12 cellular contexts compared by ENCODE assay signal in the genomic region with DNA sequence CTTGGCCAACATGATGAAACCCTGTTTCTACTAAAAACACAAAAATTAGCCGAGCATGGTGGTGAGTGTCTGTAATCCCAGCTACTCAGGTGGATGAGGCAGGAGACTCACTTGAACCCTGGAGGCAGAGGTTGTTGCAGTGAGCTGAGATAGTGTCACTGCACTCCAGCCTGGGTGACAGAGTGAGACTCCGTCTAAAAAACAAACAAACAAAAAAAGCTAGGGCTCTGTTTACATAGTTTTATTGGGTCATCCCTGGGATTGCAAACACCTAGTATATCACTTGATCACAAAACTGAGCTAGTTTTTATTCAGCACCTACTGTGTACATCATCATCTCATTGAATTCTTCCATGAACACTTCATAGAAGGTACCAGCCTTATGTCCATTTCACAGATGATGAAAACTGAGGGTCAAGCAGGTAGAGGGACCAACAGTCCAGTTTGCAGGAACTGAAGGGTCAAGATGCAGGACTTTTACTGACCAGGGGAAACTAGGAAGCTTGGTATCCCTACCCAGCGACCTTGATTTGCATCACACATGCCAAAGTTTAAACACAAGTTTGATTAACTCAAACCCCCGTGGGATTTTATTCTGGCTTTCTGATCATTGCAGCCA. TPM values are rescaled to one million over a fixed set of nuclear protein-coding genes. Genes with fewer than 3 reads are reported as not detected.
DNase-seq lines count a peak whose midpoint lies in the region; ATAC-seq and TF ChIP-seq lines count a peak whose summit lies in the region.
"Had no signal": no experiment of that assay in that cellular context is flagged by ENCODE, and none has a peak within 500 bp of the region (broad histone marks: within the 10 kb centered on the region; RNA-seq: fewer than 3 reads in every experiment).

No MANE protein-coding gene starts in this region.

- no peak overlapping the region for H3K4me3 ChIP-seq in IMR-90 (ENCODE audit: insufficient read depth, low read depth, low read length)
- no peak overlapping the region for H3K4me3 ChIP-seq in smooth muscle cell
- H3K4me3 ChIP-seq: pancreas, testis had no signal

- dilution Hi-C loops in IMR-90 (cut with HindIII; ENCODE audit: low sequenced_read_pairs, unreplicated experiment): no loop called here

- no peak for TF ChIP-seq CTCF in IMR-90 (conservative IDR thresholded peaks at IDR 0.05; ENCODE audit: low read depth, low read length)
- no peak for TF ChIP-seq CTCF in smooth muscle cell (IDR thresholded peaks at IDR 0.05; ENCODE audit: borderline replicate concordance, insufficient read depth, poor library complexity, severe bottlenecking)

- H2AK9ac ChIP-seq in IMR-90 (replicated peaks; ENCODE audit: low read depth, low read length, poor library complexity): no peak overlapping the region

- TF ChIP-seq RAD21 in IMR-90 (IDR thresholded peaks at IDR 0.05; ENCODE audit: low read length): no peak

- ATAC-seq in IMR-90 (ENCODE audit: low read depth) (no peak), left colon (peak; percentile 8)
- ATAC-seq in activated T-helper 17 cell treated with anti-CD3 and anti-CD28 coated beads, Interleukin-2, amount 50 U/mL, for 72 hours (replicated peaks): no peak

- H2BK20ac ChIP-seq in IMR-90 (ENCODE audit: low read depth, low read length): peak overlapping the region; percentile 83

- H3K23ac ChIP-seq in IMR-90 (ENCODE audit: low read depth, low read length): no peak overlapping the region

- no peak overlapping the region for H3K18ac ChIP-seq in IMR-90 (ENCODE audit: low read depth, low read length)

- H3F3A ChIP-seq in smooth muscle cell (ENCODE audit: low read depth): no peaks in the 10 kb centered on the region

- no peaks in the 10 kb centered on the region for H4K20me1 ChIP-seq in IMR-90 (ENCODE audit: insufficient read depth, low read length)
- H4K20me1 ChIP-seq in smooth muscle cell (ENCODE audit: low read depth): no peaks in the 10 kb centered on the region

- no peaks in the 10 kb centered on the region for H3K27me3 Mint-ChIP-seq in activated T-helper 17 cell treated with anti-CD3 and anti-CD28 coated beads, Interleukin-2, amount 50 U/mL, for 72 hours

- peak overlapping the region; percentile 84 for H2BK120ac ChIP-seq in IMR-90 (ENCODE audit: low read depth, low read length)

- peaks cover 0 to 4% of the 10 kb centered on the region in 2 experiments; a peak in 1 of 4 replicates for H3K79me1 ChIP-seq in IMR-90 (ENCODE audit: low read depth in 1 of 2, low read length in 2 of 2)

- peaks cover 2% of the 10 kb centered on the region; the same call in 1 of the 2 replicates for H3K4me1 ChIP-seq in IMR-90 (ENCODE audit: control insufficient read depth, insufficient read depth, low read length)
- H3K4me1 ChIP-seq in smooth muscle cell (ENCODE audit: low read depth): peaks cover 3% of the 10 kb centered on the region
- H3K4me1 ChIP-seq: testis had no signal

- H3K79me2 ChIP-seq in smooth muscle cell (ENCODE audit: low read depth): no peaks in the 10 kb centered on the region

- H2AFZ ChIP-seq in IMR-90 (replicated peaks; ENCODE audit: low read length, poor library complexity) (no peak overlapping the region), smooth muscle cell (ENCODE audit: low read depth) (peak overlapping the region; percentile 95)

- H2AK5ac ChIP-seq in IMR-90 (ENCODE audit: low read depth, low read length): peak overlapping the region; percentile 74; the same call in 1 of the 2 replicates

- no peaks in the 10 kb centered on the region for H3K9me3 Mint-ChIP-seq in activated T-helper 17 cell treated with anti-CD3 and anti-CD28 coated beads, Interleukin-2, amount 50 U/mL, for 72 hours

- H3K4me1 Mint-ChIP-seq in activated T-helper 17 cell treated with anti-CD3 and anti-CD28 coated beads, Interleukin-2, amount 50 U/mL, for 72 hours: no peaks in the 10 kb centered on the region

- H3K9me1 ChIP-seq in IMR-90 (ENCODE audit: insufficient read depth, low read length): peaks cover 9% of the 10 kb centered on the region; the same call in 1 of the 2 replicates

- CTCF ChIA-PET in IMR-90 (lab: Yijun Ruan, JAX): interaction anchor here (0.8 to 3.5 kb wide), 6 partner anchors 37 to 282 kb away, joined by 3 to 27 read pairs (median 6); no protein-coding TSS in a partner anchor

- H3K27ac Mint-ChIP-seq in activated T-helper 17 cell treated with anti-CD3 and anti-CD28 coated beads, Interleukin-2, amount 50 U/mL, for 72 hours: peak overlapping the region; percentile 60

- H3K27ac ChIP-seq in IMR-90 (ENCODE audit: insufficient read depth, low read length) (no peak overlapping the region), smooth muscle cell (ENCODE audit: low read depth) (peak overlapping the region; percentile 67)
- H3K27ac ChIP-seq: C4-2B had no signal

- 0 out of 2 replicates have a peak overlapping the region, but pooled peaks have one; percentile 61 for H3K14ac ChIP-seq in IMR-90 (replicated peaks; ENCODE audit: low read depth, low read length)

- BruUV-seq in IMR-90 (replicated peaks; lab: Mats Ljungman, UMichigan): no TSS peak

- intact Hi-C loops in IMR-90 (cut with micrococcal nuclease): loop anchor here (1.0 to 5.0 kb wide), 3 partner anchors 120 to 273 kb away; partner anchors contain the start of gene SGSM3
- intact Hi-C loops in left colon (cut with DNase I, micrococcal nuclease): loop anchor here in 1 of 2 donors (2.0 to 5.0 kb wide), 2 partner anchors 118 to 209 kb away; no protein-coding TSS in a partner anchor

- H3K9ac ChIP-seq in IMR-90 (ENCODE audit: low read depth, low read length) (no peak overlapping the region), smooth muscle cell (ENCODE audit: low read depth) (no peak overlapping the region)

- WGBS in IMR-90 (ENCODE audit: extremely low coverage in 2 of 2, insufficient read length in 1 of 2), 2 experiments: no CpG with 5 or more reads among the region's 4 CpGs
- whole genome bisulfite sequencing in smooth muscle cell (ENCODE audit: low lambda C conversion rate): 79% methylated on average over 4 of the region's 4 CpGs

- DNase-seq in IMR-90: no peak
- DNase-seq in left colon: no peak
- DNase-seq in smooth muscle cell (lab: John Stamatoyannopoulos, UW; ENCODE audit: unreplicated experiment): no peak
- no peak for DNase-seq in SKM-1 (lab: John Stamatoyannopoulos, UW; ENCODE audit: unreplicated experiment)
- no peak for DNase-seq in effector CD8-positive, alpha-beta T cell (lab: John Stamatoyannopoulos, UW)
- no peak for DNase-seq in GF-D8 (lab: John Stamatoyannopoulos, UW)
- no peak for DNase-seq in GOT3 (lab: John Stamatoyannopoulos, UW)

- H3K27me3 ChIP-seq in IMR-90 (ENCODE audit: control insufficient read depth, insufficient read depth, low read length) (no peaks in the 10 kb centered on the region), smooth muscle cell (ENCODE audit: low read depth) (no peaks in the 10 kb centered on the region)
- H3K27me3 ChIP-seq: pancreas, testis had no signal

- H3K56ac ChIP-seq in IMR-90 (ENCODE audit: extremely low read depth, insufficient read depth, low read length): peak overlapping the region; percentile 41; the same call in 1 of the 2 replicates

- peak overlapping the region; percentile 53 for H4K91ac ChIP-seq in IMR-90 (ENCODE audit: insufficient read depth, low read depth, low read length)

- H3K36me3 Mint-ChIP-seq in activated T-helper 17 cell treated with anti-CD3 and anti-CD28 coated beads, Interleukin-2, amount 50 U/mL, for 72 hours (ENCODE audit: low read depth): no peaks in the 10 kb centered on the region

- H3K4me2 ChIP-seq in IMR-90 (ENCODE audit: low read depth, low read length) (no peak overlapping the region), smooth muscle cell (no peak overlapping the region)

- H2BK15ac ChIP-seq in IMR-90 (ENCODE audit: low read depth, low read length): peak overlapping the region; percentile 10; the same call in 1 of the 3 replicates

- H3K9me3 ChIP-seq in IMR-90 (ENCODE audit: control insufficient read depth, insufficient read depth, low read length): no peaks in the 10 kb centered on the region
- H3K9me3 ChIP-seq in smooth muscle cell (replicated peaks; ENCODE audit: low read depth): no peaks in the 10 kb centered on the region
- H3K9me3 ChIP-seq: pancreas, testis had no signal

- H3K36me3 ChIP-seq in IMR-90 (ENCODE audit: control insufficient read depth, insufficient read depth, low read length): no peaks in the 10 kb centered on the region
- no peaks in the 10 kb centered on the region for H3K36me3 ChIP-seq in smooth muscle cell (ENCODE audit: low read depth)
- H3K36me3 ChIP-seq: pancreas had no signal

- POLR2A ChIA-PET in IMR-90 (lab: Charles Lee; ENCODE audit: unreplicated experiment): no interaction called here

- no peak for TF ChIP-seq POLR2A in IMR-90 (IDR thresholded peaks at IDR 0.05; ENCODE audit: low read depth, low read length)

- H3K4me3 Mint-ChIP-seq in activated T-helper 17 cell treated with anti-CD3 and anti-CD28 coated beads, Interleukin-2, amount 50 U/mL, for 72 hours: peak overlapping the region; percentile 50

- no peak overlapping the region for H2BK5ac ChIP-seq in IMR-90 (ENCODE audit: low read depth, low read length, poor library complexity, severe bottlenecking)

- H3K4ac ChIP-seq in IMR-90 (ENCODE audit: low read depth, low read length): peak overlapping the region; percentile 49; the same call in 1 of the 2 replicates

- peak overlapping the region; percentile 3 to 72; a peak in 1 of 4 replicates for H4K8ac ChIP-seq in IMR-90 (ENCODE audit: low read depth in 2 of 2, low read length in 2 of 2)

- in situ Hi-C loops in IMR-90 (cut with MboI; ENCODE audit: low sequenced_read_pairs): no loop called here

- peak overlapping the region; percentile 10; the same call in 1 of the 2 replicates for H4K5ac ChIP-seq in IMR-90 (ENCODE audit: low read depth, low read length)

TF ChIP-seq in IMR-90, 13 proteins besides CTCF, POLR2A, EP300 and RAD21 (continues in another document):
- TF ChIP-seq RCOR1 (IDR thresholded peaks at IDR 0.05; ENCODE audit: insufficient replicate concordance, low read length) (no peak), CEBPB (IDR thresholded peaks at IDR 0.05; ENCODE audit: low read depth, low read length) (no peak), MAFK (IDR thresholded peaks at IDR 0.05; ENCODE audit: low read depth, low read length) (no peak)

RNA-seq across cellular contexts. Expression of gene MRTFA, which starts 9.2 kb away (rescaled TPM):
- total RNA-seq in IMR-90 (2012; rRNA removed) (12.5 and 15.3 TPM in 2 replicates), left colon (10 to 100 TPM; 42.1 to 44.4 TPM), smooth muscle cell (34.1 and 41.7 TPM in 2 replicates)
- polyA plus RNA-seq in IMR-90 (2012; rRNA removed) (17.1 and 17.2 TPM in 2 replicates), smooth muscle cell (25.5 and 44.3 TPM in 2 replicates)
- polyA plus RNA-seq in IMR-90 (2012; cell fraction: cytosol; rRNA removed): 27.6 and 38.8 TPM in 2 replicates
- polyA plus RNA-seq in IMR-90 (2012; cell fraction: nucleus; rRNA removed; ENCODE audit: low replicate concordance): 38.3 and 56.9 TPM in 2 replicates
- total RNA-seq in activated T-helper 17 cell treated with anti-CD3 and anti-CD28 coated beads, Interleukin-2, amount 50 U/mL, for 72 hours: 10 to 100 TPM; 38.5 to 57.4 TPM

RNA-seq across cellular contexts. Expression of gene MCHR1, which starts 33.6 kb away (rescaled TPM):
- total RNA-seq in IMR-90 (2012; rRNA removed): 1.4 and 1.7 TPM in 2 replicates
- polyA plus RNA-seq in IMR-90 (2012; rRNA removed): 3.2 and 3.5 TPM in 2 replicates
- polyA plus RNA-seq in IMR-90 (2012; cell fraction: cytosol; rRNA removed): 0.79 and 4.5 TPM in 2 replicates
- 2.0 TPM in 2 replicates for polyA plus RNA-seq in IMR-90 (2012; cell fraction: nucleus; rRNA removed; ENCODE audit: low replicate concordance)
- not detected for total RNA-seq in activated T-helper 17 cell treated with anti-CD3 and anti-CD28 coated beads, Interleukin-2, amount 50 U/mL, for 72 hours
- total RNA-seq in left colon: not detected
- total RNA-seq in smooth muscle cell: 11.8 and 24.6 TPM in 2 replicates
- 12.8 and 18.9 TPM in 2 replicates for polyA plus RNA-seq in smooth muscle cell
- total RNA-seq: activated CD8-positive, alpha-beta memory T cell treated with anti-CD3 and anti-CD28 coated beads for 36 hours had no signal
